In the genomic region with DNA sequence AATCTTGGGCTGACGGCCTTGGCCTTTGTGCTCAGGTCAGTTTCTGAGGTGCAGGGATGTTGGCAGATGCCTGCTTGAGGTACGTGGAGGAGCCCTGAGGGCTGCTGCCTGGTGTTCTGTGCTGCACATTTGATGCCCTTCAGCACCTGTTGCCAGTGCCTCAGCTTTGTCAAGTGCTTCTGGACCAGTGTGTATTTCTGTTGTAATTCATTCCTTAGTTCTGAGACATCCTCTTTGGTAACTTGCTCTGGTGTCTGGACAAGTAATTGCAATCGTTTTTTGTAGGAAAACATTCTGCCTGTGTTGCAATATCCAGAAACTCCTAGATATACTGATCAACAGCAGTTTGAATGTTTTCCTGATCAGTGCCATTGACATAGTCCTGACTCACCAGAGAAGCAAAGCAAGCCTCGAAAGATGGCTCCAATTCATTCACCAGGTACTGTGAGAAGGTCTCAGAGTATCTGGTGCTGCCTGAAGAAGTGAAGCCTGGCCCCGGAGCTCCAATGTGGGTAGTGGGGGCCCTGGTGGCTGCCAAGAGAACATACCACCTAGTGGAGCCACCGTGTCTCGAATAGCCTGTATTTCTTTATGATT, we compare ENCODE assay signal across 12 cellular contexts. TPM values are rescaled to one million over a fixed set of nuclear protein-coding genes. Genes with fewer than 3 reads are reported as not detected.
DNase-seq lines count a peak whose midpoint lies in the region; ATAC-seq, FAIRE-seq and TF ChIP-seq lines count a peak whose summit lies in the region.
"Had no signal": no experiment of that assay in that cellular context is flagged by ENCODE, and none has a peak within 500 bp of the region (broad histone marks: within the 10 kb centered on the region; RNA-seq: fewer than 3 reads in every experiment).

No MANE protein-coding gene starts in this region.

- peaks cover 16% of the 10 kb centered on the region; the same call in 2 of the 3 replicates for H3K36me3 ChIP-seq in K562 (ENCODE audit: control insufficient read depth, insufficient read depth, low read length)
- H3K36me3 ChIP-seq in keratinocyte (ENCODE audit: control insufficient read depth in 2 of 2, extremely low read depth in 1 of 2, insufficient read depth in 2 of 2, low read length in 2 of 2): peaks cover 3 to 12% of the 10 kb centered on the region in 2 experiments
- peaks cover 0 to 25% (median 16%) of the 10 kb centered on the region in 6 donors for H3K36me3 ChIP-seq in spleen

- no peak for TF ChIP-seq RAD21 in K562 (CRISPR knock-in tag; conservative IDR thresholded peaks at IDR 0.05 in 1 of 2, IDR thresholded peaks at IDR 0.05 in 1 of 2)

- H3K4me2 ChIP-seq in K562 (ENCODE audit: insufficient read depth, low read length) (no peak overlapping the region), keratinocyte (ENCODE audit: control insufficient read depth, extremely low read depth, insufficient read depth, low read depth, low read length) (peak overlapping the region; percentile 43)

- no peak for TF ChIP-seq POLR2A in K562 (conservative IDR thresholded peaks at IDR 0.05)
- no peak for TF ChIP-seq POLR2A in spleen (IDR thresholded peaks at IDR 0.05)

- peak; percentile 76 for ATAC-seq in K562
- ATAC-seq in GM19328 (IDR thresholded peaks at IDR 0.05; ENCODE audit: unreplicated experiment): no peak
- ATAC-seq: activated CD8-positive, alpha-beta T cell treated with anti-CD3 and anti-CD28 coated beads for 36 hours had no signal

- H3K9ac ChIP-seq in K562 (ENCODE audit: insufficient read depth in 1 of 2, low read depth in 2 of 2, low read length in 2 of 2) (no peak overlapping the region), keratinocyte (ENCODE audit: control insufficient read depth, extremely low read depth, insufficient read depth, low read length) (peak overlapping the region; percentile 28)

- intact Hi-C loops in K562 (cut with micrococcal nuclease): no loop called here
- intact Hi-C loops in spleen (cut with DNase I; ENCODE audit: low total_unique reads): no loop called here

- H3K9me3 ChIP-seq in K562 (replicated peaks; ENCODE audit: control insufficient read depth, insufficient read depth, low read depth, low read length) (no peaks in the 10 kb centered on the region), keratinocyte (ENCODE audit: control insufficient read depth, low read depth, low read length) (no peaks in the 10 kb centered on the region), spleen (no peaks in the 10 kb centered on the region)

- DNase-seq in AG08396 (ENCODE audit: low spot score) (peak; percentile 60), HT-29 (ENCODE audit: low spot score) (peak; percentile 28), K562 (ENCODE audit: extremely low read depth in 1 of 4, low spot score in 3 of 4) (no peak), keratinocyte (ENCODE audit: low read depth, low spot score) (peak; percentile 60), spleen (no peak), NCI-H187 (lab: John Stamatoyannopoulos, UW) (no peak)
- DNase-seq in activated CD8-positive, alpha-beta memory T cell treated with anti-CD3 and anti-CD28 coated beads for 24 hours: no peak
- DNase-seq: activated CD8-positive, alpha-beta T cell treated with anti-CD3 and anti-CD28 coated beads for 36 hours; COR-L47; hippocampal formation; nephron progenitor cell had no signal

- no peak for TF ChIP-seq EP300 in K562 (IDR thresholded peaks at IDR 0.05; ENCODE audit: low read length)

- CTCF ChIA-PET in K562 (lab: Yijun Ruan, JAX; ENCODE audit: low intra/inter-chr PET ratio): no interaction called here

- H3K4me1 ChIP-seq in K562 (replicated peaks in 1 of 2; ENCODE audit: control insufficient read depth in 2 of 2, insufficient read depth in 2 of 2, low read length in 2 of 2) (no peaks in the 10 kb centered on the region), keratinocyte (ENCODE audit: control insufficient read depth, extremely low read depth, insufficient read depth, low read length) (peaks cover 9% of the 10 kb centered on the region), spleen (no peaks in the 10 kb centered on the region)

- 43% methylated on average over 7 of the region's 7 CpGs for WGBS in K562 (ENCODE audit: insufficient coverage, low coverage, missing lambda C conversion rate)
- 71 to 92% (median 77%) methylated on average over 7 of the region's 7 CpGs for WGBS in spleen, 5 donors

- H4K20me1 ChIP-seq in K562 (replicated peaks; ENCODE audit: control insufficient read depth, insufficient read depth, low read length) (no peaks in the 10 kb centered on the region), keratinocyte (ENCODE audit: control insufficient read depth, extremely low read depth, insufficient read depth, low read length) (peaks cover 2% of the 10 kb centered on the region)

- POLR2A ChIA-PET in K562 (lab: Yijun Ruan, JAX): no interaction called here

- H3K27ac ChIP-seq in K562 (ENCODE audit: extremely low read depth, low read depth, low read length) (no peak overlapping the region), keratinocyte (ENCODE audit: control insufficient read depth, insufficient read depth, low read length) (peak overlapping the region; percentile 49), spleen (no peak overlapping the region)

- BruUV-seq in K562 (replicated peaks; lab: Mats Ljungman, UMichigan): no TSS peak

- H3K79me2 ChIP-seq in K562 (ENCODE audit: control insufficient read depth, insufficient read depth, low read length) (no peaks in the 10 kb centered on the region), keratinocyte (ENCODE audit: control insufficient read depth, insufficient read depth, low read length) (no peaks in the 10 kb centered on the region)

- no peak for FAIRE-seq in K562 (lab: Jason Lieb, UNC)
- peak; percentile 89 for FAIRE-seq in keratinocyte (lab: Jason Lieb, UNC)

- H3K27me3 ChIP-seq in K562 (ENCODE audit: control insufficient read depth in 2 of 2, insufficient read depth in 2 of 2, low read length in 2 of 2) (no peaks in the 10 kb centered on the region), keratinocyte (ENCODE audit: control insufficient read depth, extremely low read depth, insufficient read depth, low read length) (no peaks in the 10 kb centered on the region), spleen (replicated peaks in 1 of 7) (no peaks in the 10 kb centered on the region)

- dilution Hi-C loops in keratinocyte (cut with MboI; ENCODE audit: extremely low pct_ligation_motif_present, low sequenced_read_pairs): no loop called here

- H3K9me1 ChIP-seq in K562 (ENCODE audit: control insufficient read depth, insufficient read depth, low read length) (peaks cover 3% of the 10 kb centered on the region), keratinocyte (ENCODE audit: control insufficient read depth, extremely low read depth, insufficient read depth, low read length) (no peaks in the 10 kb centered on the region)

- H3K4me3 ChIP-seq in K562: no peak overlapping the region
- no peak overlapping the region for H3K4me3 ChIP-seq in keratinocyte (ENCODE audit: control insufficient read depth in 2 of 3, extremely low read depth in 1 of 3, insufficient read depth in 2 of 3, low read depth in 1 of 3, low read length in 3 of 3)
- H3K4me3 ChIP-seq in spleen: no peak overlapping the region

- in situ Hi-C loops in K562 (cut with MboI): no loop called here

- H2AFZ ChIP-seq in K562 (ENCODE audit: low read depth, low read length) (no peak overlapping the region), keratinocyte (ENCODE audit: control insufficient read depth, low read length) (no peak overlapping the region)

- TF ChIP-seq CTCF in K562 (IDR thresholded peaks at IDR 0.05 in 2 of 3, conservative IDR thresholded peaks at IDR 0.05 in 1 of 3; ENCODE audit: insufficient read depth in 2 of 3, low read depth in 1 of 3, low read length in 3 of 3) (no peak), keratinocyte (optimal IDR thresholded peaks at IDR 0.05 in 1 of 3, IDR thresholded peaks at IDR 0.05 in 1 of 3, conservative IDR thresholded peaks at IDR 0.05 in 1 of 3; ENCODE audit: extremely low read depth in 1 of 3, insufficient read depth in 2 of 3, low read length in 3 of 3) (peak in 1 of 3 experiments; percentile 2), spleen (IDR thresholded peaks at IDR 0.05 in 8 of 11, conservative IDR thresholded peaks at IDR 0.05 in 3 of 11) (no peak)

RNA-seq across cellular contexts. Expression of a gene that starts 26.7 kb away (rescaled TPM):
- total RNA-seq in HT-29 (2014; rRNA removed; shearing (Covaris generic)): 5.8 and 7.2 TPM in 2 replicates
- total RNA-seq in K562 (2011; cell fraction: chromatin; rRNA removed; ENCODE audit: low replicate concordance): 8.9 and 14.7 TPM in 2 replicates
- 6.5 and 8.6 TPM in 2 replicates for total RNA-seq in K562 (2011; cell fraction: nucleolus; rRNA removed)
- total RNA-seq in K562 (2011; cell fraction: nucleoplasm; rRNA removed): 9.2 and 11.8 TPM in 2 replicates
- total RNA-seq in K562 (2014; rRNA removed) (2.6 and 3.0 TPM in 2 replicates), K562 (2014; rRNA removed; fragmentation: Illumina TruSeq; extraction: Trizol) (4.4 and 4.7 TPM in 2 replicates), K562 (2015; rRNA removed; fragmentation: Illumina TruSeq; extraction: Trizol) (4.0 and 5.6 TPM in 2 replicates), K562 (2021) (2.8 and 3.5 TPM in 2 replicates), spleen (10 to 100 TPM; 14.2 to 21.9 (median 16.5) TPM)
- polyA plus RNA-seq in K562 (2011; rRNA removed) (4.6 and 4.8 TPM in 2 replicates), K562 (2014; fragmentation: Illumina TruSeq; extraction: Trizol) (3.4 and 4.1 TPM in 2 replicates), K562 (2014; fragmentation: Nextera tagmentation; extraction: Ambion mirVana) (1 to 10 TPM in 1 of 2 experiments, under 1 TPM in 1; 0.25 to 2.3 TPM), K562 (2014; rRNA removed) (2.6 and 3.4 TPM in 2 replicates), keratinocyte (9.9 to 15.9 TPM (median 15.5 TPM) in 3 replicates), spleen (10 to 100 TPM in 2 of 3 donors, 1 to 10 TPM in 1; 8.7 to 16.6 (median 13.3) TPM)
- polyA plus RNA-seq in K562 (2011; cell fraction: cytosol; rRNA removed): 1.6 and 2.5 TPM in 2 replicates
- 13.1 and 13.8 TPM in 2 replicates for polyA plus RNA-seq in K562 (2011; cell fraction: nucleus; rRNA removed)
- polyA plus RNA-seq in K562 (2012): 2.3 TPM in 2 replicates
- polyA minus RNA-seq in K562 (2011; rRNA and poly(A)+ RNA removed): 7.9 and 8.9 TPM in 2 replicates
- polyA minus RNA-seq in K562 (2011; cell fraction: cytosol; rRNA and poly(A)+ RNA removed): 1.3 and 2.3 TPM in 2 replicates
- polyA minus RNA-seq in K562 (2011; cell fraction: nucleus; rRNA and poly(A)+ RNA removed): 4.8 and 8.6 TPM in 2 replicates
- 12.0 TPM for polyA plus RNA-seq in keratinocyte (2011; ENCODE audit: low read depth)
- polyA plus RNA-seq in keratinocyte (2011; cell fraction: cytosol; rRNA removed): 4.9 and 8.0 TPM in 2 replicates
- 56.0 and 60.7 TPM in 2 replicates for polyA plus RNA-seq in keratinocyte (2011; cell fraction: nucleus; rRNA removed)
- polyA plus RNA-seq in keratinocyte (2012; ENCODE audit: low replicate concordance): 8.2 and 12.5 TPM in 2 replicates
- polyA minus RNA-seq in keratinocyte: 8.8 to 19.4 TPM (median 15.9 TPM) in 3 replicates
- 6.5 TPM for polyA minus RNA-seq in keratinocyte (2011; cell fraction: cytosol; rRNA and poly(A)+ RNA removed)
- 11.9 and 22.6 TPM in 2 replicates for polyA minus RNA-seq in keratinocyte (2011; cell fraction: nucleus; rRNA and poly(A)+ RNA removed)

RNA-seq across cellular contexts. Expression of a gene that starts 46.1 kb away (rescaled TPM):
- total RNA-seq in HT-29 (2014; rRNA removed; shearing (Covaris generic)): 4.8 and 6.2 TPM in 2 replicates
- 5.0 and 11.2 TPM in 2 replicates for total RNA-seq in K562 (2011; cell fraction: chromatin; rRNA removed; ENCODE audit: low replicate concordance)
- 4.0 and 5.0 TPM in 2 replicates for total RNA-seq in K562 (2011; cell fraction: nucleolus; rRNA removed)
- total RNA-seq in K562 (2011; cell fraction: nucleoplasm; rRNA removed): 7.5 and 10.3 TPM in 2 replicates
- 5.4 TPM in 2 replicates for total RNA-seq in K562 (2014; rRNA removed)
- total RNA-seq in K562 (2014; rRNA removed; fragmentation: Illumina TruSeq; extraction: Trizol): 6.9 and 7.9 TPM in 2 replicates
- 5.7 and 6.3 TPM in 2 replicates for total RNA-seq in K562 (2015; rRNA removed; fragmentation: Illumina TruSeq; extraction: Trizol)
- 5.7 and 6.0 TPM in 2 replicates for total RNA-seq in K562 (2021)
- polyA plus RNA-seq in K562 (2011; rRNA removed): 7.1 and 8.2 TPM in 2 replicates
- polyA plus RNA-seq in K562 (2011; cell fraction: cytosol; rRNA removed): 3.5 and 6.0 TPM in 2 replicates
- polyA plus RNA-seq in K562 (2011; cell fraction: nucleus; rRNA removed): 2.1 and 3.2 TPM in 2 replicates
- 4.0 and 4.6 TPM in 2 replicates for polyA plus RNA-seq in K562 (2012)
- 7.3 and 8.4 TPM in 2 replicates for polyA plus RNA-seq in K562 (2014; fragmentation: Illumina TruSeq; extraction: Trizol)
- 1 to 10 TPM; 6.9 to 7.9 TPM for polyA plus RNA-seq in K562 (2014; fragmentation: Nextera tagmentation; extraction: Ambion mirVana)
- 5.4 and 7.5 TPM in 2 replicates for polyA plus RNA-seq in K562 (2014; rRNA removed)
- polyA minus RNA-seq in K562 (2011; rRNA and poly(A)+ RNA removed): 7.7 and 8.1 TPM in 2 replicates
- polyA minus RNA-seq in K562 (2011; cell fraction: cytosol; rRNA and poly(A)+ RNA removed): 2.6 and 3.9 TPM in 2 replicates
- polyA minus RNA-seq in K562 (2011; cell fraction: nucleus; rRNA and poly(A)+ RNA removed): 2.0 and 3.4 TPM in 2 replicates
- polyA plus RNA-seq in keratinocyte: 3.7 to 6.6 TPM (median 6.3 TPM) in 3 replicates
- polyA plus RNA-seq in keratinocyte (2011; ENCODE audit: low read depth): 2.2 TPM
- polyA plus RNA-seq in keratinocyte (2011; cell fraction: cytosol; rRNA removed): 3.7 and 6.0 TPM in 2 replicates
- polyA plus RNA-seq in keratinocyte (2011; cell fraction: nucleus; rRNA removed): 3.4 and 4.6 TPM in 2 replicates
- 2.9 and 5.4 TPM in 2 replicates for polyA plus RNA-seq in keratinocyte (2012; ENCODE audit: low replicate concordance)
- 2.5 to 4.9 TPM (median 2.6 TPM) in 3 replicates for polyA minus RNA-seq in keratinocyte
- 2.9 TPM for polyA minus RNA-seq in keratinocyte (2011; cell fraction: cytosol; rRNA and poly(A)+ RNA removed)
- polyA minus RNA-seq in keratinocyte (2011; cell fraction: nucleus; rRNA and poly(A)+ RNA removed): 1.7 and 3.7 TPM in 2 replicates
- 1 to 10 TPM; 2.9 to 6.1 (median 3.4) TPM for total RNA-seq in spleen
- 1 to 10 TPM; 1.2 to 2.1 (median 1.6) TPM for polyA plus RNA-seq in spleen

Comparison
In these comparisons a context has a peak if more than half of its experiments do, and no peak if none do; other contexts are left out.
1. DNase-seq: peak in AG08396 (single experiment), HT-29 (single experiment) and keratinocyte (single experiment); none in K562 (0 of 4), activated CD8-positive, alpha-beta memory T cell treated with anti-CD3 and anti-CD28 coated beads for 24 hours (single experiment), spleen (single experiment) and NCI-H187 (0 of 2).